21 cellular contexts compared by ENCODE assay signal in the genomic region with DNA sequence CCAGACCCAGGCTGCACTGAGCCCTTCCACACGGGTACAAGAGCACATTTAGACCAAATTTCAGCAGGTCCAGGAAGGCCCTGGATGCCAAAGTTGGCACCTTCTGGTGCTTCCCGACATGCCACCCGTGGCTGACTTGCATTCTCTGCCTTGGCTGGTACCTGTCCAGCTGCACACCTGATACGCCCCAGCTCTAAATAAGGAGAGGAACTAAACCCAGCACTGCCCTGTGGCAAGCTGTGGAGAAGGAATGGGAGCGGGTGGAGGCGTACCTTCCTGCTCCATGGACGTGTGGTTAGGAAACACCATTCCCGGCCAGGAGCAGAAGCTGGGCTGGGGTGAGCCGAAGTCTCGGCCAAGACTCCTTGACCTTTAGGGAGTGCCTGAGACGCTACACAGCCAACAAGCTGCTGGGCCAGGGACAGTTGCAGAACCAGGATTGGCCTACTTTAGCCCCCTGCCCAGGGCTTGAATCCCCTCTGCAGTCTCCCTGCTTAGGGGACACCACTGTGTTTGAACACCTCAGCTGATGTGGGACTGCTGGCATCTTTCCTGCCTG.
DNase-seq lines count a peak whose midpoint lies in the region; ATAC-seq, FAIRE-seq and TF ChIP-seq lines count a peak whose summit lies in the region.
"Had no signal": no experiment of that assay in that cellular context is flagged by ENCODE, and none has a peak within 500 bp of the region (broad histone marks: within the 10 kb centered on the region; RNA-seq: fewer than 3 reads in every experiment).

No MANE protein-coding gene starts in this region.

- no peaks in the 10 kb centered on the region for H3K79me2 ChIP-seq in neural progenitor cell (ENCODE audit: low read depth)

- CTCF ChIA-PET in MCF 10A (lab: Yijun Ruan, JAX), result interaction anchor here (0.6 to 9.7 kb wide), 4 partner anchors 9 to 861 kb away, joined by 3 to 81 read pairs (median 4); no protein-coding TSS in a partner anchor

- intact Hi-C loops in breast epithelium (cut with DNase I; ENCODE audit: low total_unique reads) (no loop called here), MCF 10A (cut with micrococcal nuclease) (no loop called here)

- no peak for TF ChIP-seq POLR2A in breast epithelium (IDR thresholded peaks at IDR 0.05)

- H3K27ac Mint-ChIP-seq in MCF 10A (ENCODE audit: low read depth, unreplicated experiment) (no peak overlapping the region), glutamatergic neuron (ENCODE audit: unreplicated experiment) (peak overlapping the region; percentile 4), neural progenitor cell (peak overlapping the region; percentile 44)
- H3K27ac Mint-ChIP-seq: CD8-positive, alpha-beta T cell; stimulated activated naive CD8-positive, alpha-beta T cell treated with anti-CD3 and anti-CD28 coated beads, Interleukin-15, Interleukin-2, amounts not matched to agents 100 ng/mL and 50 ng/mL, for 24 hours had no signal

- H3K4me3 ChIP-seq in breast epithelium (no peak overlapping the region), neural progenitor cell (no peak overlapping the region)

- no TSS peak for BruUV-seq in MCF 10A (replicated peaks; lab: Mats Ljungman, UMichigan)

- H2AFZ ChIP-seq in neural progenitor cell (replicated peaks), result no peak overlapping the region

- H3K4me1 ChIP-seq in breast epithelium (peaks cover 0 to 5% of the 10 kb centered on the region in 2 donors), neural progenitor cell (peaks cover 40% of the 10 kb centered on the region)

- POLR2A ChIA-PET in MCF 10A (lab: Yijun Ruan, JAX), result interaction anchor here (0.6 to 2.4 kb wide), 5 partner anchors 13 to 126 kb away, joined by 3 to 11 read pairs (median 4); partner anchors contain the start of genes TAF1B and YWHAQ

- no peaks in the 10 kb centered on the region for H3K27me3 ChIP-seq in breast epithelium
- H3K27me3 ChIP-seq in neural progenitor cell, result peaks cover 25% of the 10 kb centered on the region

- H3K4me3 Mint-ChIP-seq in MCF 10A (ENCODE audit: unreplicated experiment) (no peak overlapping the region), glutamatergic neuron (ENCODE audit: unreplicated experiment) (no peak overlapping the region), neural progenitor cell (no peak overlapping the region)
- H3K4me3 Mint-ChIP-seq: stimulated activated naive CD8-positive, alpha-beta T cell treated with anti-CD3 and anti-CD28 coated beads, Interleukin-15, Interleukin-2, amounts not matched to agents 100 ng/mL and 50 ng/mL, for 24 hours had no signal

- no peak for TF ChIP-seq CTCF in breast epithelium (IDR thresholded peaks at IDR 0.05)
- TF ChIP-seq CTCF in MCF 10A (IDR thresholded peaks at IDR 0.05; ENCODE audit: unreplicated experiment), result no peak
- TF ChIP-seq CTCF in glutamatergic neuron (IDR thresholded peaks at IDR 0.05; ENCODE audit: partially characterized antibody, unreplicated experiment), result no peak
- no peak for TF ChIP-seq CTCF in neural progenitor cell (IDR thresholded peaks at IDR 0.05)

- no peaks in the 10 kb centered on the region for H3K27me3 Mint-ChIP-seq in MCF 10A (ENCODE audit: insufficient read depth, unreplicated experiment)
- peaks cover 3% of the 10 kb centered on the region for H3K27me3 Mint-ChIP-seq in glutamatergic neuron (ENCODE audit: unreplicated experiment)
- peaks cover 21% of the 10 kb centered on the region for H3K27me3 Mint-ChIP-seq in neural progenitor cell (ENCODE audit: insufficient read depth, low read depth)

- peak overlapping the region; percentile 76 to 78 for H3K27ac ChIP-seq in breast epithelium
- H3K27ac ChIP-seq in neural progenitor cell, result no peak overlapping the region
- H3K27ac ChIP-seq: KMS-11, neutrophil, SJCRH30 had no signal

- peak in 1 of 2 donors; percentile 87 for DNase-seq in breast epithelium (ENCODE audit: low spot score in 2 of 2)
- DNase-seq in MCF 10A (ENCODE audit: unreplicated experiment), result no peak
- peak; percentile 10 for DNase-seq in glutamatergic neuron
- no peak for DNase-seq in neural progenitor cell (ENCODE audit: low spot score)
- no peak for DNase-seq in urothelium cell line (ENCODE audit: low spot score)
- no peak for DNase-seq in HuH-7 (ENCODE audit: low spot score)
- no peak for DNase-seq in DMS153 treated with DMSO at 0.1 percent for 48 hours (lab: John Stamatoyannopoulos, UW; ENCODE audit: unreplicated experiment)
- DNase-seq: activated CD4-positive, alpha-beta T cell treated with anti-CD3 and anti-CD28 coated beads, Interleukin-2, amount 50 U/mL, for 1 hour; activated naive CD4-positive, alpha-beta T cell treated with anti-CD3 and anti-CD28 coated beads, Interleukin-2, amount 50 U/mL, for 16 hours; amniotic stem cell; CD8-positive, alpha-beta T cell; foreskin melanocyte; hippocampal formation; NCI-H1417; NCI-H2081 treated with DMSO at 0.1 percent for 48 hours; NCI-H774 had no signal

- H3K9ac ChIP-seq in neural progenitor cell, result no peak overlapping the region
- H3K9ac ChIP-seq: KMS-11 had no signal

- H3K36me3 Mint-ChIP-seq in MCF 10A (ENCODE audit: insufficient read depth, unreplicated experiment), result no peaks in the 10 kb centered on the region
- no peaks in the 10 kb centered on the region for H3K36me3 Mint-ChIP-seq in glutamatergic neuron (ENCODE audit: unreplicated experiment)
- no peaks in the 10 kb centered on the region for H3K36me3 Mint-ChIP-seq in neural progenitor cell
- H3K36me3 Mint-ChIP-seq: CD8-positive, alpha-beta T cell had no signal

- H3K36me3 ChIP-seq in breast epithelium (no peaks in the 10 kb centered on the region), neural progenitor cell (no peaks in the 10 kb centered on the region)
- H3K36me3 ChIP-seq: neutrophil, SJCRH30 had no signal

- H3K9me3 Mint-ChIP-seq in MCF 10A (ENCODE audit: unreplicated experiment), result no peaks in the 10 kb centered on the region
- peaks cover 4% of the 10 kb centered on the region for H3K9me3 Mint-ChIP-seq in glutamatergic neuron (ENCODE audit: unreplicated experiment)
- H3K9me3 Mint-ChIP-seq in neural progenitor cell, result peaks cover 3% of the 10 kb centered on the region
- H3K9me3 Mint-ChIP-seq: CD8-positive, alpha-beta T cell; stimulated activated naive CD8-positive, alpha-beta T cell treated with anti-CD3 and anti-CD28 coated beads, Interleukin-15, Interleukin-2, amounts not matched to agents 100 ng/mL and 50 ng/mL, for 24 hours had no signal

- no peaks in the 10 kb centered on the region for H4K20me1 ChIP-seq in neural progenitor cell (ENCODE audit: low read depth)

- H3K9me3 ChIP-seq in breast epithelium, result no peaks in the 10 kb centered on the region
- H3K9me3 ChIP-seq in neural progenitor cell (ENCODE audit: low read depth), result no peaks in the 10 kb centered on the region
- H3K9me3 ChIP-seq: neutrophil, SJCRH30 had no signal

- peak overlapping the region; percentile 57 for H3K4me2 ChIP-seq in neural progenitor cell
- H3K4me2 ChIP-seq: KMS-11 had no signal

- FAIRE-seq in urothelium cell line (lab: Jason Lieb, UNC), result peak; percentile 63

- H3K4me1 Mint-ChIP-seq in MCF 10A (ENCODE audit: insufficient read depth, unreplicated experiment), result peaks cover 35% of the 10 kb centered on the region
- peaks cover 24% of the 10 kb centered on the region for H3K4me1 Mint-ChIP-seq in glutamatergic neuron (ENCODE audit: low read depth, unreplicated experiment)
- peaks cover 71% of the 10 kb centered on the region for H3K4me1 Mint-ChIP-seq in neural progenitor cell

- ATAC-seq in HG03039 (IDR thresholded peaks at IDR 0.05; ENCODE audit: unreplicated experiment), result no peak
- ATAC-seq: CD8-positive, alpha-beta T cell had no signal

- no peaks in the 10 kb centered on the region for H3F3A ChIP-seq in neural progenitor cell (ENCODE audit: low read depth)
